In genomic region chr12:52522346-52523011, GRCh38 we compare ENCODE assay signal across 12 cellular contexts. TPM values are rescaled to one million over a fixed set of nuclear protein-coding genes. Genes with fewer than 3 reads are reported as not detected.
DNase-seq lines count a peak whose midpoint lies in the region; ATAC-seq lines count a peak whose summit lies in the region.
"Had no signal": no experiment of that assay in that cellular context is flagged by ENCODE, and none has a peak within 500 bp of the region (broad histone marks: within the 10 kb centered on the region; RNA-seq: fewer than 3 reads in every experiment).

No MANE protein-coding gene starts in this region.

- H3K27me3 Mint-ChIP-seq in stimulated activated memory B cell treated with anti-CD40 and anti-IgM and Interleukin-4, amounts not matched to agents 10 μg/mL and 1 μg/mL and 100 μg/mL, for 72 hours: peaks cover 25% of the 10 kb centered on the region
- no peaks in the 10 kb centered on the region for H3K27me3 Mint-ChIP-seq in T-helper 2 cell treated with Interferon-gamma antibody and Interleukin-4, amounts not matched to agents 5 μg/mL and 100 μg/mL, for 36 hours (ENCODE audit: low read depth)

- DNase-seq in activated effector memory CD4-positive, alpha-beta T cell treated with anti-CD3 and anti-CD28 coated beads, Interleukin-2, amount 50 U/mL, for 16 hours: peak; percentile 24
- DNase-seq in activated effector memory CD4-positive, alpha-beta T cell treated with Interleukin-2 at 50 U/mL for 16 hours: no peak
- DNase-seq in astrocyte of the hippocampus (ENCODE audit: low read depth, low spot score) (peak; percentile 35), islet precursor cell (peak; percentile 61)
- DNase-seq in T-helper 2 cell treated with Interferon-gamma antibody and Interleukin-4, amounts not matched to agents 5 μg/mL and 100 μg/mL, for 36 hours (ENCODE audit: low spot score): no peak
- DNase-seq: GDM1, NCI-H2081 treated with DMSO at 0.1 percent for 48 hours, testis had no signal

- H3K4me1 ChIP-seq in thymus (ENCODE audit: control insufficient read depth, insufficient read depth, low read length): no peaks in the 10 kb centered on the region
- H3K4me1 ChIP-seq: testis had no signal

- H3K9me3 Mint-ChIP-seq in stimulated activated memory B cell treated with anti-CD40 and anti-IgM and Interleukin-4, amounts not matched to agents 10 μg/mL and 1 μg/mL and 100 μg/mL, for 72 hours: no peaks in the 10 kb centered on the region
- H3K9me3 Mint-ChIP-seq in T-helper 2 cell treated with Interferon-gamma antibody and Interleukin-4, amounts not matched to agents 5 μg/mL and 100 μg/mL, for 36 hours: no peaks in the 10 kb centered on the region

- no peaks in the 10 kb centered on the region for H3K4me1 Mint-ChIP-seq in stimulated activated memory B cell treated with anti-CD40 and anti-IgM and Interleukin-4, amounts not matched to agents 10 μg/mL and 1 μg/mL and 100 μg/mL, for 72 hours
- peaks cover 4% of the 10 kb centered on the region for H3K4me1 Mint-ChIP-seq in T-helper 2 cell treated with Interferon-gamma antibody and Interleukin-4, amounts not matched to agents 5 μg/mL and 100 μg/mL, for 36 hours (ENCODE audit: low read depth)

- no peak for ATAC-seq in stimulated activated memory B cell treated with anti-CD40 and anti-IgM and Interleukin-4, amounts not matched to agents 10 μg/mL and 1 μg/mL and 100 μg/mL, for 72 hours
- ATAC-seq in HG03135 (IDR thresholded peaks at IDR 0.05; ENCODE audit: unreplicated experiment): no peak

- no peaks in the 10 kb centered on the region for H3K27me3 ChIP-seq in thymus (ENCODE audit: control insufficient read depth, insufficient read depth)
- H3K27me3 ChIP-seq: brain microvascular endothelial cell, testis had no signal

- H3K36me3 ChIP-seq in thymus (ENCODE audit: control insufficient read depth, insufficient read depth): no peaks in the 10 kb centered on the region
- H3K36me3 ChIP-seq: brain microvascular endothelial cell had no signal

- H3K27ac ChIP-seq in thymus (ENCODE audit: low read depth): peak overlapping the region; percentile 83
- H3K27ac ChIP-seq: brain microvascular endothelial cell, testis had no signal

- no peak overlapping the region for H3K27ac Mint-ChIP-seq in stimulated activated memory B cell treated with anti-CD40 and anti-IgM and Interleukin-4, amounts not matched to agents 10 μg/mL and 1 μg/mL and 100 μg/mL, for 72 hours
- H3K27ac Mint-ChIP-seq in T-helper 2 cell treated with Interferon-gamma antibody and Interleukin-4, amounts not matched to agents 5 μg/mL and 100 μg/mL, for 36 hours: no peak overlapping the region

- no peaks in the 10 kb centered on the region for H3K9me3 ChIP-seq in thymus (ENCODE audit: control insufficient read depth)
- H3K9me3 ChIP-seq: testis had no signal

- 87% methylated on average over 10 of the region's 10 CpGs for WGBS in thymus

- no peak overlapping the region for H3K4me3 Mint-ChIP-seq in stimulated activated memory B cell treated with anti-CD40 and anti-IgM and Interleukin-4, amounts not matched to agents 10 μg/mL and 1 μg/mL and 100 μg/mL, for 72 hours
- H3K4me3 Mint-ChIP-seq in T-helper 2 cell treated with Interferon-gamma antibody and Interleukin-4, amounts not matched to agents 5 μg/mL and 100 μg/mL, for 36 hours: no peak overlapping the region

- H3K36me3 Mint-ChIP-seq in stimulated activated memory B cell treated with anti-CD40 and anti-IgM and Interleukin-4, amounts not matched to agents 10 μg/mL and 1 μg/mL and 100 μg/mL, for 72 hours: no peaks in the 10 kb centered on the region
- H3K36me3 Mint-ChIP-seq in T-helper 2 cell treated with Interferon-gamma antibody and Interleukin-4, amounts not matched to agents 5 μg/mL and 100 μg/mL, for 36 hours (ENCODE audit: low read depth): no peaks in the 10 kb centered on the region

- no peak overlapping the region for H3K4me3 ChIP-seq in thymus (ENCODE audit: low read length)
- H3K4me3 ChIP-seq: testis had no signal

RNA-seq across cellular contexts. Expression of gene KRT5, which starts 2.3 kb away (rescaled TPM):
- polyA plus RNA-seq in thymus: 1,023 TPM

RNA-seq across cellular contexts. Expression of gene KRT6A, which starts 29.4 kb away (rescaled TPM):
- 671 TPM for polyA plus RNA-seq in thymus

RNA-seq across cellular contexts. Expression of gene KRT71, which starts 30.5 kb away (rescaled TPM):
- polyA plus RNA-seq in thymus: 3.6 TPM

RNA-seq across cellular contexts. Expression of gene KRT6C, which starts 48.9 kb away (rescaled TPM):
- 23.5 TPM for polyA plus RNA-seq in thymus

RNA-seq across cellular contexts. Expression of gene KRT74, which starts 51.2 kb away (rescaled TPM):
- 0.34 TPM for polyA plus RNA-seq in thymus

Comparison
In these comparisons a context has a peak if more than half of its experiments do, and no peak if none do; other contexts are left out.
1. DNase-seq: peak in activated effector memory CD4-positive, alpha-beta T cell treated with anti-CD3 and anti-CD28 coated beads, Interleukin-2, amount 50 U/mL, for 16 hours (single experiment), astrocyte of the hippocampus (single experiment) and islet precursor cell (single experiment); none in activated effector memory CD4-positive, alpha-beta T cell treated with Interleukin-2 at 50 U/mL for 16 hours (single experiment) and T-helper 2 cell treated with Interferon-gamma antibody and Interleukin-4, amounts not matched to agents 5 μg/mL and 100 μg/mL, for 36 hours (single experiment).